29 cellular contexts compared by ENCODE assay signal in genomic region chr4:17709760-17710068, GRCh38.
"Had no signal": no experiment of that assay in that cellular context is flagged by ENCODE, and none has a peak within 500 bp of the region (broad histone marks: within the 10 kb centered on the region; RNA-seq: fewer than 3 reads in every experiment).

No MANE protein-coding gene starts in this region.

- H2AFZ ChIP-seq: parathyroid adenoma had no signal

- H3K9me3 Mint-ChIP-seq: effector memory CD8-positive, alpha-beta T cell; naive thymus-derived CD8-positive, alpha-beta T cell; nephron progenitor cell; stimulated activated naive CD8-positive, alpha-beta T cell treated with anti-CD3 and anti-CD28 coated beads, Interleukin-15, amount 100 ng/mL, for 72 hours had no signal

- H3K4me1 ChIP-seq: esophagus squamous epithelium, lower lobe of right lung, parathyroid adenoma, suprapubic skin, upper lobe of right lung, uterus had no signal

- H3K27ac Mint-ChIP-seq: effector memory CD8-positive, alpha-beta T cell; naive thymus-derived CD8-positive, alpha-beta T cell; progenitor cell of endocrine pancreas; stimulated activated naive CD8-positive, alpha-beta T cell treated with anti-CD3 and anti-CD28 coated beads, Interleukin-15, amount 100 ng/mL, for 72 hours had no signal

- H3K9me3 ChIP-seq: esophagus squamous epithelium, heart right ventricle, lower lobe of right lung, suprapubic skin, transverse colon, upper lobe of right lung, uterus had no signal

- H3K27ac ChIP-seq: esophagus squamous epithelium, heart right ventricle, lower lobe of right lung, parathyroid adenoma, suprapubic skin, transverse colon, upper lobe of right lung, uterus had no signal

- H3K36me3 ChIP-seq: esophagus squamous epithelium, heart right ventricle, lower lobe of right lung, suprapubic skin, transverse colon, upper lobe of right lung, uterus had no signal

- H3K4me1 Mint-ChIP-seq: naive thymus-derived CD8-positive, alpha-beta T cell; stimulated activated naive CD8-positive, alpha-beta T cell treated with anti-CD3 and anti-CD28 coated beads, Interleukin-15, amount 100 ng/mL, for 72 hours had no signal

- H3K4me3 ChIP-seq: esophagus squamous epithelium, heart right ventricle, lower lobe of right lung, smooth muscle cell, suprapubic skin, transverse colon, upper lobe of right lung, uterus had no signal

- DNase-seq: cortex of kidney; effector memory CD8-positive, alpha-beta T cell; erythroblast; esophagus squamous epithelium; foreskin melanocyte; glutamatergic neuron; heart right ventricle; hippocampal formation; left colon; left ventricle myocardium superior; lower lobe of right lung; naive thymus-derived CD8-positive, alpha-beta T cell; stimulated activated CD4-positive, alpha-beta T cell treated with anti-CD3 and anti-CD28 coated beads, Interleukin-12 subunit alpha, Interleukin-12 subunit beta, amount 100 ng/mL, for 4 hours; stimulated activated CD4-positive, alpha-beta T cell treated with anti-CD3 and anti-CD28 coated beads, Interleukin-1b, Interleukin-23, amount 100 ng/mL, for 48 hours; stimulated activated CD4-positive, alpha-beta T cell treated with anti-CD3 and anti-CD28 coated beads, Interleukin-4, amount 100 ng/mL, for 1 hour; stimulated activated CD8-positive, alpha-beta memory T cell treated with anti-CD3 and anti-CD28 coated beads, Interleukin-4, amount 100 ng/mL, for 48 hours; stimulated activated naive CD4-positive, alpha-beta T cell; stimulated activated naive CD8-positive, alpha-beta T cell treated with anti-CD3 and anti-CD28 coated beads, Interleukin-15, amount 100 ng/mL, for 72 hours; transverse colon; upper lobe of right lung; uterus had no signal

- H3K9ac ChIP-seq: parathyroid adenoma had no signal

- H3K79me2 ChIP-seq: parathyroid adenoma had no signal

- H3K27me3 ChIP-seq: upper lobe of right lung, uterus had no signal

- H3K4me3 Mint-ChIP-seq: effector memory CD8-positive, alpha-beta T cell; naive thymus-derived CD8-positive, alpha-beta T cell; nephron progenitor cell; stimulated activated naive CD8-positive, alpha-beta T cell treated with anti-CD3 and anti-CD28 coated beads, Interleukin-15, amount 100 ng/mL, for 72 hours had no signal

- H3K36me3 Mint-ChIP-seq: naive thymus-derived CD8-positive, alpha-beta T cell had no signal

- FAIRE-seq: endometrium, islet of Langerhans had no signal

- ATAC-seq: effector memory CD8-positive, alpha-beta T cell; left colon; left ventricle myocardium superior; lower lobe of right lung; naive thymus-derived CD8-positive, alpha-beta T cell; sciatic nerve; stimulated activated naive CD8-positive, alpha-beta T cell treated with anti-CD3 and anti-CD28 coated beads, Interleukin-15, amount 100 ng/mL, for 72 hours had no signal

- H3K4me2 ChIP-seq: smooth muscle cell had no signal

- H3K27me3 Mint-ChIP-seq: stimulated activated naive CD8-positive, alpha-beta T cell treated with anti-CD3 and anti-CD28 coated beads, Interleukin-15, amount 100 ng/mL, for 72 hours had no signal
